In genomic region chr11:31699066-31699465, GRCh38 we compare ENCODE assay signal across 15 cellular contexts.
DNase-seq lines count a peak whose midpoint lies in the region; ATAC-seq and TF ChIP-seq lines count a peak whose summit lies in the region.
"Had no signal": no experiment of that assay in that cellular context is flagged by ENCODE, and none has a peak within 500 bp of the region (broad histone marks: within the 10 kb centered on the region; RNA-seq: fewer than 3 reads in every experiment).

No MANE protein-coding gene starts in this region.

- intact Hi-C loops in lower lobe of right lung (cut with DNase I): no loop called here

- DNase-seq in G401 (ENCODE audit: low spot score): peak; percentile 62
- DNase-seq in NCI-H446 (lab: John Stamatoyannopoulos, UW): peak; percentile 31 to 73
- DNase-seq in inferior parietal cortex (ENCODE audit: extremely low spot score): peak; percentile 41
- no peak for DNase-seq in lower lobe of right lung
- DNase-seq in NCI-H2196 treated with DMSO at 0.1 percent for 48 hours (lab: John Stamatoyannopoulos, UW; ENCODE audit: unreplicated experiment): no peak
- DNase-seq in NCI-H345 (lab: John Stamatoyannopoulos, UW): no peak
- DNase-seq: Calu3; CD4-positive, alpha-beta memory T cell; COR-L47; DMS79; EL; GF-D8; GM23248; H7; HCEC 1CT had no signal

- no peak for ATAC-seq in lower lobe of right lung

- no peak overlapping the region for H3K4me3 ChIP-seq in lower lobe of right lung
- H3K4me3 ChIP-seq: GM23248 had no signal

- H3K36me3 ChIP-seq in lower lobe of right lung: no peaks in the 10 kb centered on the region

- in situ Hi-C loops in G401 (cut with HindIII; ENCODE audit: low sequenced_read_pairs): no loop called here

- no peaks in the 10 kb centered on the region for H3K4me1 ChIP-seq in lower lobe of right lung

- H3K27me3 ChIP-seq in lower lobe of right lung (ENCODE audit: low read depth): no peaks in the 10 kb centered on the region

- no peak overlapping the region for H3K27ac ChIP-seq in lower lobe of right lung
- H3K27ac ChIP-seq: GM23248 had no signal

- no peak for TF ChIP-seq CTCF in lower lobe of right lung (IDR thresholded peaks at IDR 0.05)

- H3K9me3 ChIP-seq in lower lobe of right lung: no peaks in the 10 kb centered on the region

Comparison
In these comparisons a context has a peak if more than half of its experiments do, and no peak if none do; other contexts are left out.
1. DNase-seq: peak in G401 (single experiment), NCI-H446 (2 of 2) and inferior parietal cortex (single experiment); none in lower lobe of right lung (single experiment), NCI-H2196 treated with DMSO at 0.1 percent for 48 hours (single experiment) and NCI-H345 (single experiment).